ENCODE assay signal across 1 cellular context in the genomic region with DNA sequence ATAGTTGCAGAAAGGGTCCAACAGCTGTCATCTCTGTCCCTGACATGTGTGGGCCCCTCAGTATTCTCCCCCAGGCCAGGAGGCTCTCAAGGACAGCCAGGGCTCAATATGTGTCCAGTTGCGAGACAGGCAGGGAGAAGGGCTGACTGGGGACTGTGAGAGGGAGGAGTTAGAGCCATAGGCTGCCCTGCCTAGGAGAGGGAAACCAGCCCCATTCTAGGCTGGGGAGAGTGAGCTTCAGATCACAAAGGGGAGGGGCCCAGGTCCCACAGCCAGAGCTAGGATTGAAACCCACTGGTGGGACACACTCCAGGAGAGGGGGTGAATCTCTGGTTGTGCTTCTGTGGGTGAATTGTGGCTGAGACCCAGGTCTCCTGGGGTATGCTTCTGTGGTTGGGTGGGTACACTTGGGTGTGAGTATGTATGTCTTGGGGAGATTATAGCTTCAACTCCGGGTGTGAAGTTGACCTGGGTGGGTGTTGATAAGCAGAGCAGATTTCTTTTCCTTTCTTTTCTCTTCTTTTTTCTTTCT.
TF ChIP-seq lines count a peak whose summit lies in the region.

No MANE protein-coding gene starts in this region.

TF ChIP-seq in H1, 55 proteins besides CTCF, POLR2A, EP300 and RAD21:
- TF ChIP-seq ASH2L (IDR thresholded peaks at IDR 0.05; ENCODE audit: low read length) = no peak
- TF ChIP-seq CBX8 (IDR thresholded peaks at IDR 0.05; ENCODE audit: borderline replicate concordance, low read depth, low read length) = no peak
- TF ChIP-seq RNF2 (IDR thresholded peaks at IDR 0.05; ENCODE audit: borderline replicate concordance, low read depth, low read length, missing control alignments, poor library complexity, severe bottlenecking) = no peak
- TF ChIP-seq, protein P1, sequence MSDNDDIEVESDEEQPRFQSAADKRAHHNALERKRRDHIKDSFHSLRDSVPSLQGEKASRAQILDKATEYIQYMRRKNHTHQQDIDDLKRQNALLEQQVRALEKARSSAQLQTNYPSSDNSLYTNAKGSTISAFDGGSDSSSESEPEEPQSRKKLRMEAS (IDR thresholded peaks at IDR 0.05) = no peak
- no peak for TF ChIP-seq EGR1 (IDR thresholded peaks at IDR 0.05; ENCODE audit: borderline replicate concordance, low read depth, low read length)
- no peak for TF ChIP-seq SIN3A (conservative IDR thresholded peaks at IDR 0.05 in 1 of 2, IDR thresholded peaks at IDR 0.05 in 1 of 2; ENCODE audit: low read depth in 1 of 2, low read length in 2 of 2)
- TF ChIP-seq KDM4A (IDR thresholded peaks at IDR 0.05; ENCODE audit: low read depth, low read length, severe bottlenecking) = no peak
- no peak for TF ChIP-seq RXRA (IDR thresholded peaks at IDR 0.05; ENCODE audit: insufficient read depth, low read depth, low read length)
- no peak for TF ChIP-seq POLR2AphosphoS5 (IDR thresholded peaks at IDR 0.05; ENCODE audit: low read depth, low read length)
- no peak for TF ChIP-seq TAF7 (optimal IDR thresholded peaks at IDR 0.05; ENCODE audit: borderline replicate concordance, low read depth, low read length)
- no peak for TF ChIP-seq SUZ12 (IDR thresholded peaks at IDR 0.05; ENCODE audit: low read length)
- no peak for TF ChIP-seq SRF (IDR thresholded peaks at IDR 0.05; ENCODE audit: low read depth, low read length)
- TF ChIP-seq CEBPB (IDR thresholded peaks at IDR 0.05; ENCODE audit: low read depth, low read length) = no peak
- no peak for TF ChIP-seq MAFK (IDR thresholded peaks at IDR 0.05; ENCODE audit: low read depth, low read length)
- TF ChIP-seq USF2 (IDR thresholded peaks at IDR 0.05; ENCODE audit: low read length) = no peak
- no peak for TF ChIP-seq ZNF274 (IDR thresholded peaks at IDR 0.05; ENCODE audit: borderline replicate concordance, extremely low read depth, low read length)
- TF ChIP-seq ATF2 (IDR thresholded peaks at IDR 0.05; ENCODE audit: low read length) = no peak
- TF ChIP-seq NRF1 (IDR thresholded peaks at IDR 0.05; ENCODE audit: low read depth, low read length) = no peak
- no peak for TF ChIP-seq CHD1 (IDR thresholded peaks at IDR 0.05; ENCODE audit: low read depth, low read length)
